In genomic region chr7:94396044-94396443, GRCh38 we compare ENCODE assay signal across 11 cellular contexts. TPM values are rescaled to one million over a fixed set of nuclear protein-coding genes. Genes with fewer than 3 reads are reported as not detected.
DNase-seq lines count a peak whose midpoint lies in the region; ATAC-seq and TF ChIP-seq lines count a peak whose summit lies in the region.
"Had no signal": no experiment of that assay in that cellular context is flagged by ENCODE, and none has a peak within 500 bp of the region (broad histone marks: within the 10 kb centered on the region; RNA-seq: fewer than 3 reads in every experiment).

No MANE protein-coding gene starts in this region.

- H3K4me1 ChIP-seq in lung (ENCODE audit: control insufficient read depth in 2 of 2, insufficient read depth in 2 of 2, low read length in 2 of 2): peaks cover 0 to 2% of the 10 kb centered on the region in 2 donors
- H3K4me1 ChIP-seq in tibial artery: peaks cover 0 to 67% (median 40%) of the 10 kb centered on the region in 4 donors
- H3K4me1 ChIP-seq in CD8-positive, alpha-beta memory T cell (ENCODE audit: insufficient read depth, low read length): peaks cover 4% of the 10 kb centered on the region

- POLR2A ChIA-PET in CD8-positive, alpha-beta memory T cell (lab: Charles Lee): no interaction called here

- intact Hi-C loops in tibial artery (cut with DNase I; ENCODE audit: low total_unique reads): no loop called here

- H3K27ac ChIP-seq in coronary artery (peak overlapping the region; percentile 95 to 97), lung (ENCODE audit: low read depth in 1 of 2, low read length in 1 of 2) (peak overlapping the region; percentile 37 to 54), tibial artery (peak overlapping the region; percentile 89 to 93)
- no peak overlapping the region for H3K27ac ChIP-seq in CD8-positive, alpha-beta memory T cell (ENCODE audit: low read depth, low read length)

- 56 to 69% methylated on average over 4 of the region's 4 CpGs for WGBS in lung, 2 donors

- peaks cover 22 to 28% of the 10 kb centered on the region in 2 donors for H3K27me3 Mint-ChIP-seq in CD8-positive, alpha-beta memory T cell

- no peak overlapping the region for H3K4me3 Mint-ChIP-seq in CD8-positive, alpha-beta memory T cell
- H3K4me3 Mint-ChIP-seq: natural killer cell treated with Interleukin-12 subunit alpha and Interleukin-12 subunit beta and Interleukin-15 and Interleukin-18, amount 100 ng/mL, for 72 hours; stimulated activated naive CD8-positive, alpha-beta T cell treated with anti-CD3 and anti-CD28 coated beads, Interleukin-15, Interleukin-2, amounts not matched to agents 100 ng/mL and 50 ng/mL, for 24 hours had no signal

- H3K27me3 ChIP-seq in MG63 (no peaks in the 10 kb centered on the region), lung (ENCODE audit: control insufficient read depth, insufficient read depth) (no peaks in the 10 kb centered on the region), tibial artery (no peaks in the 10 kb centered on the region)
- H3K27me3 ChIP-seq in CD8-positive, alpha-beta memory T cell (ENCODE audit: insufficient read depth, low read length, poor library complexity, severe bottlenecking): peaks cover 5% of the 10 kb centered on the region

- TF ChIP-seq CTCF in coronary artery (IDR thresholded peaks at IDR 0.05): no peak
- no peak for TF ChIP-seq CTCF in lung (IDR thresholded peaks at IDR 0.05; ENCODE audit: control extremely low read depth, extremely low read depth)
- TF ChIP-seq CTCF in tibial artery (IDR thresholded peaks at IDR 0.05): no peak

- H3K36me3 ChIP-seq in MG63: peaks cover 46% of the 10 kb centered on the region
- no peaks in the 10 kb centered on the region for H3K36me3 ChIP-seq in lung (ENCODE audit: control insufficient read depth in 2 of 2, insufficient read depth in 2 of 2, low read length in 2 of 2)
- H3K36me3 ChIP-seq in tibial artery: peaks cover 0 to 17% (median 9%) of the 10 kb centered on the region in 3 donors
- H3K36me3 ChIP-seq in CD8-positive, alpha-beta memory T cell (ENCODE audit: insufficient read depth, low read length): no peaks in the 10 kb centered on the region

- H3K27ac Mint-ChIP-seq in CD8-positive, alpha-beta memory T cell: no peak overlapping the region
- H3K27ac Mint-ChIP-seq: natural killer cell treated with Interleukin-12 subunit alpha and Interleukin-12 subunit beta and Interleukin-15 and Interleukin-18, amount 100 ng/mL, for 72 hours; stimulated activated naive CD8-positive, alpha-beta T cell treated with anti-CD3 and anti-CD28 coated beads, Interleukin-15, Interleukin-2, amounts not matched to agents 100 ng/mL and 50 ng/mL, for 24 hours had no signal

- DNase-seq in MG63 (peak; percentile 44), coronary artery (ENCODE audit: low spot score) (no peak), lung (ENCODE audit: low spot score) (no peak), tibial artery (peak in 1 of 2 donors; percentile 39), NCI-H526 (lab: John Stamatoyannopoulos, UW) (no peak), GDM1 (lab: John Stamatoyannopoulos, UW) (no peak), NCI-H2196 (lab: John Stamatoyannopoulos, UW; ENCODE audit: unreplicated experiment) (no peak)
- no peak for DNase-seq in CD8-positive, alpha-beta memory T cell
- DNase-seq: cerebellar nuclear complex had no signal

- peak; percentile 14 for ATAC-seq in lung (ENCODE audit: insufficient read depth, low FRiP score)

- peaks cover 7 to 31% (median 28%) of the 10 kb centered on the region in 3 donors for H3K4me1 Mint-ChIP-seq in CD8-positive, alpha-beta memory T cell

- no peaks in the 10 kb centered on the region for H3K36me3 Mint-ChIP-seq in CD8-positive, alpha-beta memory T cell
- H3K36me3 Mint-ChIP-seq: natural killer cell treated with Interleukin-12 subunit alpha and Interleukin-12 subunit beta and Interleukin-15 and Interleukin-18, amount 100 ng/mL, for 72 hours had no signal

- CTCF ChIA-PET in CD8-positive, alpha-beta memory T cell (lab: Charles Lee): interaction anchor here (0.6 to 1.1 kb wide), 2 partner anchors 9 to 29 kb away, joined by 3 read pairs; no protein-coding TSS in a partner anchor

- no peaks in the 10 kb centered on the region for H3K9me3 Mint-ChIP-seq in CD8-positive, alpha-beta memory T cell
- H3K9me3 Mint-ChIP-seq: natural killer cell treated with Interleukin-12 subunit alpha and Interleukin-12 subunit beta and Interleukin-15 and Interleukin-18, amount 100 ng/mL, for 72 hours; stimulated activated naive CD8-positive, alpha-beta T cell treated with anti-CD3 and anti-CD28 coated beads, Interleukin-15, Interleukin-2, amounts not matched to agents 100 ng/mL and 50 ng/mL, for 24 hours had no signal

- H3K4me3 ChIP-seq in MG63: peak overlapping the region; percentile 82
- peak overlapping the region; percentile 80 for H3K4me3 ChIP-seq in coronary artery
- H3K4me3 ChIP-seq in lung: no peak overlapping the region
- peak overlapping the region; percentile 68 to 76 for H3K4me3 ChIP-seq in tibial artery
- H3K4me3 ChIP-seq in CD8-positive, alpha-beta memory T cell (ENCODE audit: low read length): no peak overlapping the region

- no peaks in the 10 kb centered on the region for H3K9me3 ChIP-seq in MG63
- no peaks in the 10 kb centered on the region for H3K9me3 ChIP-seq in lung (ENCODE audit: control insufficient read depth in 2 of 2, insufficient read depth in 1 of 2, low read length in 1 of 2)
- H3K9me3 ChIP-seq in tibial artery: no peaks in the 10 kb centered on the region
- H3K9me3 ChIP-seq in CD8-positive, alpha-beta memory T cell (ENCODE audit: low read length): no peaks in the 10 kb centered on the region

RNA-seq across cellular contexts. Expression of gene COL1A2, which starts 1.3 kb away (rescaled TPM):
- total RNA-seq in MG63 (2014; rRNA removed; shearing (Covaris generic); ENCODE audit: low replicate concordance): 218 and 306 TPM in 2 replicates
- total RNA-seq in lung: 1,000 to 10,000 TPM in 1 of 2 donors, 100 to 1,000 TPM in 1; 497 to 1,768 TPM
- 100 to 1,000 TPM in 1 of 2 donors, 10 to 100 TPM in 1; 66.3 to 175 TPM for polyA plus RNA-seq in lung
- total RNA-seq in CD8-positive, alpha-beta memory T cell: under 1 TPM; 0.09 to 0.18 TPM
- polyA plus RNA-seq in CD8-positive, alpha-beta memory T cell: not detected
- total RNA-seq: natural killer cell treated with Interleukin-12 subunit alpha and Interleukin-12 subunit beta and Interleukin-15 and Interleukin-18, amount 100 ng/mL, for 72 hours had no signal

Comparison
In these comparisons a context has a peak if more than half of its experiments do, and no peak if none do; other contexts are left out.
1. H3K4me3 ChIP-seq: peak in MG63 (single experiment), coronary artery (single experiment) and tibial artery (2 of 2); none in lung (single experiment) and CD8-positive, alpha-beta memory T cell (single experiment).
2. RNA of gene COL1A2, which starts 1.3 kb away (total RNA-seq): 497 to 1,768 TPM in lung and 218 to 306 TPM in MG63; 0.09 to 0.18 TPM in CD8-positive, alpha-beta memory T cell; every median in the first group is over 100 times any median in the second.